12 cellular contexts compared by ENCODE assay signal in genomic region chr15:31024330-31024729, GRCh38. TPM values are rescaled to one million over a fixed set of nuclear protein-coding genes. Genes with fewer than 3 reads are reported as not detected.
DNase-seq lines count a peak whose midpoint lies in the region; ATAC-seq, FAIRE-seq and TF ChIP-seq lines count a peak whose summit lies in the region.
"Had no signal": no experiment of that assay in that cellular context is flagged by ENCODE, and none has a peak within 500 bp of the region (broad histone marks: within the 10 kb centered on the region; RNA-seq: fewer than 3 reads in every experiment).

No MANE protein-coding gene starts in this region.

- no peak for TF ChIP-seq CTCF in fibroblast of villous mesenchyme (IDR thresholded peaks at IDR 0.05; ENCODE audit: insufficient read depth, low read depth, low read length)

- no peak for ATAC-seq in GM21390 (IDR thresholded peaks at IDR 0.05; ENCODE audit: unreplicated experiment)
- ATAC-seq: activated T-cell treated with anti-CD3 and anti-CD28 coated beads, Interleukin-2, amount 50 U/mL, for 72 hours had no signal

- WGBS in small intestine, 3 donors, result 23 to 40% (median 33%) methylated on average over 5 of the region's 5 CpGs

- no peaks in the 10 kb centered on the region for H3K4me1 ChIP-seq in small intestine (ENCODE audit: control insufficient read depth in 2 of 2, insufficient read depth in 1 of 2, low read depth in 1 of 2, low read length in 1 of 2)

- no peaks in the 10 kb centered on the region for H3K36me3 ChIP-seq in small intestine (ENCODE audit: control insufficient read depth in 2 of 2, insufficient read depth in 2 of 2, low read length in 2 of 2)
- H3K36me3 ChIP-seq: upper lobe of left lung had no signal

- DNase-seq in H4 (ENCODE audit: low spot score), result peak; percentile 64
- DNase-seq in SW480 (ENCODE audit: low spot score), result peak; percentile 67
- DNase-seq in fibroblast of villous mesenchyme (ENCODE audit: low read depth), result peak; percentile 82
- peak; percentile 8 for DNase-seq in retina
- no peak for DNase-seq in small intestine
- DNase-seq in NCI-H82 (lab: John Stamatoyannopoulos, UW), result no peak
- DNase-seq in activated CD8-positive, alpha-beta memory T cell treated with anti-CD3 and anti-CD28 coated beads for 24 hours, result no peak
- DNase-seq: activated T-cell treated with anti-CD3 and anti-CD28 coated beads, Interleukin-2, amount 50 U/mL, for 72 hours; stimulated activated CD4-positive, alpha-beta T cell treated with anti-CD3 and anti-CD28 coated beads, Interleukin-15, amount 100 ng/mL, for 24 hours; upper lobe of left lung had no signal

- H3K27ac ChIP-seq in small intestine (ENCODE audit: low read depth in 1 of 2, low read length in 1 of 2), result no peak overlapping the region
- H3K27ac ChIP-seq: upper lobe of left lung had no signal

- no peaks in the 10 kb centered on the region for H3K9me3 ChIP-seq in small intestine (ENCODE audit: control insufficient read depth, low read depth)
- H3K9me3 ChIP-seq: upper lobe of left lung had no signal

- no peak for FAIRE-seq in small intestine (lab: Jason Lieb, UNC)
- FAIRE-seq: frontal cortex had no signal

- H3K27me3 ChIP-seq in small intestine (ENCODE audit: control insufficient read depth in 2 of 2, insufficient read depth in 2 of 2, low read length in 2 of 2), result no peaks in the 10 kb centered on the region
- H3K27me3 ChIP-seq: upper lobe of left lung had no signal

- H3K4me3 ChIP-seq in fibroblast of villous mesenchyme (ENCODE audit: low read depth, low read length) (no peak overlapping the region), small intestine (ENCODE audit: low read depth in 1 of 2, low read length in 2 of 2) (no peak overlapping the region)
- H3K4me3 ChIP-seq: upper lobe of left lung had no signal

RNA-seq across cellular contexts. Expression of gene MTMR10, which starts 32.9 kb away (rescaled TPM):
- total RNA-seq in H4 (2014; rRNA removed; shearing (Covaris generic)), result 6.7 and 8.1 TPM in 2 replicates
- 25.4 and 37.6 TPM in 2 replicates for total RNA-seq in fibroblast of villous mesenchyme
- 10 to 100 TPM; 11.0 to 26.8 (median 17.8) TPM for polyA plus RNA-seq in small intestine

Comparison
In these comparisons a context has a peak if more than half of its experiments do, and no peak if none do; other contexts are left out.
1. DNase-seq: peak in H4 (single experiment), SW480 (single experiment), fibroblast of villous mesenchyme (single experiment) and retina (single experiment); none in small intestine (single experiment), NCI-H82 (single experiment) and activated CD8-positive, alpha-beta memory T cell treated with anti-CD3 and anti-CD28 coated beads for 24 hours (single experiment).